1 cellular context compared by ENCODE assay signal in genomic region chr2:227774011-227774624, GRCh38.
TF ChIP-seq lines count a peak whose summit lies in the region.

No MANE protein-coding gene starts in this region.

TF ChIP-seq in HepG2, 621 proteins besides CTCF, POLR2A, EP300 and RAD21 (continued from another document and continues in another):
- TF ChIP-seq NCOA2 (CRISPR knock-in tag; IDR thresholded peaks at IDR 0.05) (peak; percentile 37; the same call in 1 of the 2 replicates), ISL2 (CRISPR knock-in tag; IDR thresholded peaks at IDR 0.05) (0 out of 2 replicates have a peak, but pooled peaks have one; percentile 40), ZNF543 (CRISPR knock-in tag; IDR thresholded peaks at IDR 0.05) (no peak), ZNF136 (CRISPR knock-in tag; IDR thresholded peaks at IDR 0.05; ENCODE audit: low read depth) (no peak), ZNF614 (CRISPR knock-in tag; IDR thresholded peaks at IDR 0.05; ENCODE audit: borderline replicate concordance) (0 out of 2 replicates have a peak, but pooled peaks have one; percentile 33), ARID5B (CRISPR knock-in tag; IDR thresholded peaks at IDR 0.05) (no peak; the same call in 1 of the 2 replicates), KLF11 (CRISPR knock-in tag; IDR thresholded peaks at IDR 0.05) (no peak), FOXA3 (CRISPR knock-in tag; IDR thresholded peaks at IDR 0.05) (peak; percentile 66), ZMYM3 (CRISPR knock-in tag; IDR thresholded peaks at IDR 0.05) (0 out of 2 replicates have a peak, but pooled peaks have one; percentile 31), JUNB (CRISPR knock-in tag; IDR thresholded peaks at IDR 0.05; ENCODE audit: borderline replicate concordance) (no peak), HIVEP1 (CRISPR knock-in tag; IDR thresholded peaks at IDR 0.05) (no peak), RELA (CRISPR knock-in tag; IDR thresholded peaks at IDR 0.05) (no peak), SIN3A (IDR thresholded peaks at IDR 0.05; ENCODE audit: borderline replicate concordance, low read depth, low read length) (no peak), FOXP1 (IDR thresholded peaks at IDR 0.05) (no peak), FOXP1 (CRISPR knock-in tag; IDR thresholded peaks at IDR 0.05) (peak; percentile 59; the same call in 1 of the 2 replicates), DBP (CRISPR knock-in tag; IDR thresholded peaks at IDR 0.05; ENCODE audit: not compliant biosample characterization) (no peak), ZNF674 (CRISPR knock-in tag; IDR thresholded peaks at IDR 0.05; ENCODE audit: low read depth) (no peak), ERF (CRISPR knock-in tag; IDR thresholded peaks at IDR 0.05) (peak; percentile 61; the same call in 1 of the 2 replicates), ZSCAN25 (CRISPR knock-in tag; IDR thresholded peaks at IDR 0.05) (0 out of 2 replicates have a peak, but pooled peaks have one; percentile 44), YEATS2 (CRISPR knock-in tag; IDR thresholded peaks at IDR 0.05; ENCODE audit: borderline replicate concordance) (0 out of 2 replicates have a peak, but pooled peaks have one; percentile 9), ZNF784 (CRISPR knock-in tag; IDR thresholded peaks at IDR 0.05; ENCODE audit: borderline replicate concordance) (0 out of 2 replicates have a peak, but pooled peaks have one; percentile 21), BCL3 (CRISPR knock-in tag; IDR thresholded peaks at IDR 0.05) (no peak), TCF7 (IDR thresholded peaks at IDR 0.05; ENCODE audit: low read depth) (peak; percentile 45; the same call in 1 of the 2 replicates), ZBTB20 (CRISPR knock-in tag; IDR thresholded peaks at IDR 0.05; ENCODE audit: borderline replicate concordance, low read depth) (no peak), LCORL (IDR thresholded peaks at IDR 0.05) (no peak), LCORL (CRISPR knock-in tag; IDR thresholded peaks at IDR 0.05) (no peak), ZNF780A (CRISPR knock-in tag; IDR thresholded peaks at IDR 0.05) (no peak), GATAD2A (CRISPR knock-in tag; IDR thresholded peaks at IDR 0.05) (peak; percentile 48; the same call in 1 of the 2 replicates), ZHX1 (CRISPR knock-in tag; IDR thresholded peaks at IDR 0.05; ENCODE audit: low read depth) (no peak), HNF1B (CRISPR knock-in tag; IDR thresholded peaks at IDR 0.05) (0 out of 2 replicates have a peak, but pooled peaks have one; percentile 18), TEAD3 (CRISPR knock-in tag; optimal IDR thresholded peaks at IDR 0.05; ENCODE audit: borderline replicate concordance) (peak; percentile 78), ZNF501 (CRISPR knock-in tag; IDR thresholded peaks at IDR 0.05) (peak; percentile 55), TSC22D2 (CRISPR knock-in tag; IDR thresholded peaks at IDR 0.05; ENCODE audit: borderline replicate concordance) (no peak; the same call in 1 of the 2 replicates), SIX1 (CRISPR knock-in tag; IDR thresholded peaks at IDR 0.05; ENCODE audit: borderline replicate concordance) (peak; percentile 43; the same call in 1 of the 2 replicates), SP140L (CRISPR knock-in tag; IDR thresholded peaks at IDR 0.05; ENCODE audit: borderline replicate concordance) (0 out of 2 replicates have a peak, but pooled peaks have one; percentile 30), ARID3A (IDR thresholded peaks at IDR 0.05; ENCODE audit: low read depth, low read length) (peak; percentile 66), POGZ (CRISPR knock-in tag; IDR thresholded peaks at IDR 0.05) (0 out of 2 replicates have a peak, but pooled peaks have one; percentile 37), ZNF598 (CRISPR knock-in tag; IDR thresholded peaks at IDR 0.05; ENCODE audit: borderline replicate concordance) (peak; percentile 45; the same call in 1 of the 2 replicates), ZNF205 (CRISPR knock-in tag; IDR thresholded peaks at IDR 0.05) (0 out of 2 replicates have a peak, but pooled peaks have one; percentile 43), FOXA1 (IDR thresholded peaks at IDR 0.05) (no peak), FOXA1 (CRISPR knock-in tag; IDR thresholded peaks at IDR 0.05) (peak; percentile 68), RERE (CRISPR knock-in tag; IDR thresholded peaks at IDR 0.05; ENCODE audit: low read depth) (no peak), ZNF577 (CRISPR knock-in tag; IDR thresholded peaks at IDR 0.05; ENCODE audit: borderline replicate concordance, low read depth) (no peak), ZNF124 (CRISPR knock-in tag; IDR thresholded peaks at IDR 0.05) (0 out of 2 replicates have a peak, but pooled peaks have one; percentile 35), MEIS2 (CRISPR knock-in tag; IDR thresholded peaks at IDR 0.05) (no peak), HMG20A (CRISPR knock-in tag; IDR thresholded peaks at IDR 0.05; ENCODE audit: borderline replicate concordance) (peak; percentile 26; the same call in 1 of the 2 replicates), MED1 (CRISPR knock-in tag; IDR thresholded peaks at IDR 0.05) (peak; percentile 59), ASH2L (IDR thresholded peaks at IDR 0.05; ENCODE audit: insufficient read length, low read depth, low read length) (peak; percentile 28), ZNF230 (CRISPR knock-in tag; IDR thresholded peaks at IDR 0.05) (no peak), ADNP (CRISPR knock-in tag; IDR thresholded peaks at IDR 0.05) (no peak)
